15 cellular contexts compared by ENCODE assay signal in the genomic region with DNA sequence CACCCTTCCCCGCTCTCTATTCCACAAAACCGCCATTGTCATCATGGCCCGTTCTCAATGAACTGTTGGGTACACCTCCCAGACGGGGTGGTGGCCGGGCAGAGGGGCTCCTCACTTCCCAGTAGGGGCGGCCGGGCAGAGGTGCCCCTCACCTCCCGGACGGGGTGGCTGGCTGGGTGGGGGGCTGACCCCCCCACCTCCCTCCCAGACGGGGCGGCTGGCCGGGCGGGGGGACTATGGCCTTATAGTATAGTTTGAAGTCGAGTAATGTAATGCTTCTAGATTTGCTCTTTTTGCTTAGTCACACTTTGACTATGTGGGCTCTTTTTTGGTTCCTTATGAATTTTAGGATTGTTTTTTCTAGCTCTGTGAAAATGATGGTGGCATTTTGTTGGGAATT. TPM values are rescaled to one million over a fixed set of nuclear protein-coding genes. Genes with fewer than 3 reads are reported as not detected.
DNase-seq lines count a peak whose midpoint lies in the region; ATAC-seq, FAIRE-seq and TF ChIP-seq lines count a peak whose summit lies in the region.
"Not testable (repeated sequence)": the region's sequence is repeated elsewhere in the genome, so short reads cannot be mapped to it uniquely, and the experiment has no call there.
"Had no signal": no experiment of that assay in that cellular context is flagged by ENCODE, and none has a peak within 500 bp of the region (broad histone marks: within the 10 kb centered on the region; RNA-seq: fewer than 3 reads in every experiment).

No MANE protein-coding gene starts in this region.

- H4K20me1 ChIP-seq in HepG2 (ENCODE audit: insufficient read depth, low read length): not testable (repeated sequence)

- not testable (repeated sequence) for BruUV-seq in HepG2 (replicated peaks; lab: Mats Ljungman, UMichigan)

- FAIRE-seq in HepG2 (lab: Jason Lieb, UNC): not testable (repeated sequence)

- H3K9ac ChIP-seq in HepG2 (ENCODE audit: insufficient read depth, low read depth, low read length): not testable (repeated sequence)

- H3K36me3 ChIP-seq in HepG2 (replicated peaks in 1 of 2; ENCODE audit: control insufficient read depth in 1 of 2, insufficient read depth in 2 of 2, low read length in 2 of 2): not testable (repeated sequence)

- H3K27me3 ChIP-seq in HepG2 (ENCODE audit: control insufficient read depth in 1 of 2, insufficient read depth in 2 of 2, low read length in 2 of 2): peaks cover 0 to 13% of the 10 kb centered on the region in 2 experiments; a peak in 2 of 5 replicates

- TF ChIP-seq EP300 in HepG2 (IDR thresholded peaks at IDR 0.05; ENCODE audit: low read depth in 2 of 2, low read length in 2 of 2); HepG2 (CRISPR knock-in tag; IDR thresholded peaks at IDR 0.05; ENCODE audit: borderline replicate concordance): not testable (repeated sequence)

- not testable (repeated sequence) for H2AFZ ChIP-seq in HepG2 (ENCODE audit: low read length)

- CTCF ChIA-PET in activated CD8-positive, alpha-beta memory T cell treated with anti-CD3 and anti-CD28 coated beads, Interleukin-2, amount 10 ng/mL, durations not matched to agents 7 days and 5 days (lab: Charles Lee): interaction anchor here (2.6 kb wide), 3 partner anchors 17 to 42 kb away, joined by 7 to 11 read pairs (median 9); no protein-coding TSS in a partner anchor
- CTCF ChIA-PET in HepG2 (lab: Yijun Ruan, JAX; ENCODE audit: low intra/inter-chr PET ratio, low total read pairs): not testable (repeated sequence)

- TF ChIP-seq CTCF in HepG2 (CRISPR knock-in tag; IDR thresholded peaks at IDR 0.05): not testable (repeated sequence)

- H3K4me3 ChIP-seq in HepG2 (replicated peaks in 1 of 3; ENCODE audit: insufficient read depth in 1 of 3, low read depth in 2 of 3, low read length in 3 of 3): not testable (repeated sequence)

- not testable (repeated sequence) for H3K4me1 ChIP-seq in HepG2 (ENCODE audit: insufficient read depth, low read length)

- H3K27ac ChIP-seq in HepG2 (ENCODE audit: extremely low read length, insufficient read depth, low read length): not testable (repeated sequence)

- H3K9me3 ChIP-seq in HepG2 (ENCODE audit: low read length): not testable (repeated sequence)

- ATAC-seq in activated CD8-positive, alpha-beta memory T cell treated with anti-CD3 and anti-CD28 coated beads, Interleukin-2, amount 10 ng/mL, durations not matched to agents 7 days and 5 days; activated T-helper 17 cell treated with anti-CD3 and anti-CD28 coated beads, Interleukin-2, amount 50 U/mL, for 72 hours (replicated peaks); HepG2; stimulated activated effector memory CD8-positive, alpha-beta T cell treated with anti-CD3 and anti-CD28 coated beads, Interleukin-12 subunit alpha, Interleukin-12 subunit beta, amount 100 ng/mL, for 72 hours: not testable (repeated sequence)

- H3K27ac Mint-ChIP-seq in activated CD8-positive, alpha-beta memory T cell treated with anti-CD3 and anti-CD28 coated beads, Interleukin-2, amount 10 ng/mL, durations not matched to agents 7 days and 5 days: peak overlapping the region; percentile 95
- H3K27ac Mint-ChIP-seq in activated T-helper 17 cell treated with anti-CD3 and anti-CD28 coated beads, Interleukin-2, amount 50 U/mL, for 72 hours: peak overlapping the region; percentile 90
- H3K27ac Mint-ChIP-seq in dendritic cell treated with granulocyte-macrophage colony-stimulating factor and Interleukin-4, amounts not matched to agents 40 ng/mL and 50 ng/mL, for 4 days: peak overlapping the region; percentile 87
- peak overlapping the region; percentile 91 for H3K27ac Mint-ChIP-seq in stimulated activated effector memory CD8-positive, alpha-beta T cell treated with anti-CD3 and anti-CD28 coated beads, Interleukin-12 subunit alpha, Interleukin-12 subunit beta, amount 100 ng/mL, for 72 hours

- in situ Hi-C loops in HepG2 (cut with HindIII; ENCODE audit: extremely low pct_ligation_motif_present, low pct_unique_long_range_greater_than_20kb): not testable (repeated sequence)

- TF ChIP-seq POLR2A in HepG2 (IDR thresholded peaks at IDR 0.05; ENCODE audit: insufficient read depth in 1 of 2, low read depth in 2 of 2, low read length in 2 of 2): not testable (repeated sequence)

- H3K36me3 Mint-ChIP-seq in activated CD8-positive, alpha-beta memory T cell treated with anti-CD3 and anti-CD28 coated beads, Interleukin-2, amount 10 ng/mL, durations not matched to agents 7 days and 5 days: peaks cover 38% of the 10 kb centered on the region
- H3K36me3 Mint-ChIP-seq in activated T-helper 17 cell treated with anti-CD3 and anti-CD28 coated beads, Interleukin-2, amount 50 U/mL, for 72 hours (ENCODE audit: low read depth); dendritic cell treated with granulocyte-macrophage colony-stimulating factor and Interleukin-4, amounts not matched to agents 40 ng/mL and 50 ng/mL, for 4 days (ENCODE audit: low read depth); stimulated activated effector memory CD8-positive, alpha-beta T cell treated with anti-CD3 and anti-CD28 coated beads, Interleukin-12 subunit alpha, Interleukin-12 subunit beta, amount 100 ng/mL, for 72 hours: not testable (repeated sequence)

- DNase-seq in activated CD8-positive, alpha-beta memory T cell treated with anti-CD3 and anti-CD28 coated beads, Interleukin-2, amount 10 ng/mL, durations not matched to agents 7 days and 5 days; HepG2 (ENCODE audit: low spot score); stimulated activated effector memory CD8-positive, alpha-beta T cell treated with anti-CD3 and anti-CD28 coated beads, Interleukin-12 subunit alpha, Interleukin-12 subunit beta, amount 100 ng/mL, for 72 hours (ENCODE audit: low spot score in 2 of 2): not testable (repeated sequence)

- H3K9me3 Mint-ChIP-seq in activated CD8-positive, alpha-beta memory T cell treated with anti-CD3 and anti-CD28 coated beads, Interleukin-2, amount 10 ng/mL, durations not matched to agents 7 days and 5 days (ENCODE audit: low read depth): peaks cover 14% of the 10 kb centered on the region
- H3K9me3 Mint-ChIP-seq in activated T-helper 17 cell treated with anti-CD3 and anti-CD28 coated beads, Interleukin-2, amount 50 U/mL, for 72 hours: peaks cover 10% of the 10 kb centered on the region
- H3K9me3 Mint-ChIP-seq in dendritic cell treated with granulocyte-macrophage colony-stimulating factor and Interleukin-4, amounts not matched to agents 40 ng/mL and 50 ng/mL, for 4 days: peaks cover 18% of the 10 kb centered on the region
- not testable (repeated sequence) for H3K9me3 Mint-ChIP-seq in stimulated activated effector memory CD8-positive, alpha-beta T cell treated with anti-CD3 and anti-CD28 coated beads, Interleukin-12 subunit alpha, Interleukin-12 subunit beta, amount 100 ng/mL, for 72 hours

- H3K27me3 Mint-ChIP-seq in activated CD8-positive, alpha-beta memory T cell treated with anti-CD3 and anti-CD28 coated beads, Interleukin-2, amount 10 ng/mL, durations not matched to agents 7 days and 5 days; dendritic cell treated with granulocyte-macrophage colony-stimulating factor and Interleukin-4, amounts not matched to agents 40 ng/mL and 50 ng/mL, for 4 days: not testable (repeated sequence)
- H3K27me3 Mint-ChIP-seq in activated T-helper 17 cell treated with anti-CD3 and anti-CD28 coated beads, Interleukin-2, amount 50 U/mL, for 72 hours: peaks cover 11% of the 10 kb centered on the region

- intact Hi-C loops in dendritic cell treated with granulocyte-macrophage colony-stimulating factor and Interleukin-4, amounts not matched to agents 40 ng/mL and 50 ng/mL, for 4 days (cut with micrococcal nuclease); HepG2 (cut with micrococcal nuclease; ENCODE audit: unreplicated experiment): not testable (repeated sequence)

- not testable (repeated sequence) for H3K79me2 ChIP-seq in HepG2 (ENCODE audit: insufficient read depth, low read length)

- POLR2A ChIA-PET in HepG2 (lab: Yijun Ruan, JAX): not testable (repeated sequence)

- not testable (repeated sequence) for H3K4me2 ChIP-seq in HepG2 (ENCODE audit: low read depth, low read length)

- WGBS in HepG2 (ENCODE audit: low lambda C conversion rate): 56% methylated on average over 14 of the region's 14 CpGs

- not testable (repeated sequence) for TF ChIP-seq RAD21 in HepG2 (CRISPR knock-in tag; IDR thresholded peaks at IDR 0.05)

- not testable (repeated sequence) for H3K4me3 Mint-ChIP-seq in activated CD8-positive, alpha-beta memory T cell treated with anti-CD3 and anti-CD28 coated beads, Interleukin-2, amount 10 ng/mL, durations not matched to agents 7 days and 5 days; dendritic cell treated with granulocyte-macrophage colony-stimulating factor and Interleukin-4, amounts not matched to agents 40 ng/mL and 50 ng/mL, for 4 days
- peak overlapping the region; percentile 83 for H3K4me3 Mint-ChIP-seq in activated T-helper 17 cell treated with anti-CD3 and anti-CD28 coated beads, Interleukin-2, amount 50 U/mL, for 72 hours
- peak overlapping the region; percentile 71 for H3K4me3 Mint-ChIP-seq in stimulated activated effector memory CD8-positive, alpha-beta T cell treated with anti-CD3 and anti-CD28 coated beads, Interleukin-12 subunit alpha, Interleukin-12 subunit beta, amount 100 ng/mL, for 72 hours

- H3K4me1 Mint-ChIP-seq in activated CD8-positive, alpha-beta memory T cell treated with anti-CD3 and anti-CD28 coated beads, Interleukin-2, amount 10 ng/mL, durations not matched to agents 7 days and 5 days: peaks cover 25% of the 10 kb centered on the region
- peaks cover 23% of the 10 kb centered on the region for H3K4me1 Mint-ChIP-seq in activated T-helper 17 cell treated with anti-CD3 and anti-CD28 coated beads, Interleukin-2, amount 50 U/mL, for 72 hours
- H3K4me1 Mint-ChIP-seq in dendritic cell treated with granulocyte-macrophage colony-stimulating factor and Interleukin-4, amounts not matched to agents 40 ng/mL and 50 ng/mL, for 4 days (ENCODE audit: low read depth): peaks cover 55% of the 10 kb centered on the region
- peaks cover 24% of the 10 kb centered on the region for H3K4me1 Mint-ChIP-seq in stimulated activated effector memory CD8-positive, alpha-beta T cell treated with anti-CD3 and anti-CD28 coated beads, Interleukin-12 subunit alpha, Interleukin-12 subunit beta, amount 100 ng/mL, for 72 hours

RNA-seq across cellular contexts. Expression of a gene that starts 28.5 kb away (rescaled TPM):
- total RNA-seq in activated CD8-positive, alpha-beta memory T cell treated with anti-CD3 and anti-CD28 coated beads, Interleukin-2, amount 10 ng/mL, durations not matched to agents 7 days and 5 days: not detected
- total RNA-seq in activated T-helper 17 cell treated with anti-CD3 and anti-CD28 coated beads, Interleukin-2, amount 50 U/mL, for 72 hours: not detected
- not detected in 2 replicates for total RNA-seq in HepG2 (2016; rRNA removed; fragmentation: Illumina TruSeq; extraction: Trizol)
- total RNA-seq in HepG2 (2016; cell fraction: cytosol; rRNA removed; fragmentation: Illumina TruSeq; extraction: Trizol; ENCODE audit: low read depth): not detected in 2 replicates
- total RNA-seq in HepG2 (2016; cell fraction: insoluble cytoplasmic fraction; rRNA removed; fragmentation: Illumina TruSeq; extraction: Trizol): not detected in 2 replicates
- not detected in 2 replicates for total RNA-seq in HepG2 (2016; cell fraction: membrane; rRNA removed; fragmentation: Illumina TruSeq; extraction: Trizol)
- not detected in 2 replicates for total RNA-seq in HepG2 (2016; cell fraction: nucleus; rRNA removed; fragmentation: Illumina TruSeq; extraction: Trizol)
- polyA plus RNA-seq in HepG2 (2011; rRNA removed): not detected in 2 replicates
- not detected in 2 replicates for polyA plus RNA-seq in HepG2 (2011; cell fraction: cytosol; rRNA removed)
- polyA plus RNA-seq in HepG2 (2011; cell fraction: nucleus; rRNA removed): not detected in 2 replicates
- not detected in 2 replicates for polyA plus RNA-seq in HepG2 (2012)
- polyA plus RNA-seq in HepG2 (2016; cell fraction: cytosol; fragmentation: Illumina TruSeq; extraction: Trizol; ENCODE audit: low read depth): not detected in 2 replicates
- polyA plus RNA-seq in HepG2 (2016; cell fraction: insoluble cytoplasmic fraction; fragmentation: Illumina TruSeq; extraction: Trizol; ENCODE audit: low read depth): not detected in 2 replicates
- polyA plus RNA-seq in HepG2 (2016; cell fraction: membrane; fragmentation: Illumina TruSeq; extraction: Trizol; ENCODE audit: low read depth): not detected in 2 replicates
- not detected in 2 replicates for polyA plus RNA-seq in HepG2 (2016; cell fraction: nucleus; fragmentation: Illumina TruSeq; extraction: Trizol; ENCODE audit: insufficient read depth, low read depth)
- polyA minus RNA-seq in HepG2 (2011; rRNA and poly(A)+ RNA removed; ENCODE audit: low replicate concordance): not detected in 2 replicates
- polyA minus RNA-seq in HepG2 (2011; cell fraction: cytosol; rRNA and poly(A)+ RNA removed): not detected in 2 replicates
- not detected in 2 replicates for polyA minus RNA-seq in HepG2 (2011; cell fraction: nucleus; rRNA and poly(A)+ RNA removed)
- total RNA-seq: A172; A673; Calu3; CD4-positive, alpha-beta memory T cell; Daoy; G401; GM23338; H4; H9 had no signal
- polyA plus RNA-seq: BJ; CD4-positive, alpha-beta memory T cell; GM23338 had no signal

RNA-seq across cellular contexts. Expression of a gene that starts 31.1 kb away (rescaled TPM):
- 1 to 10 TPM; 1.8 TPM for total RNA-seq in activated CD8-positive, alpha-beta memory T cell treated with anti-CD3 and anti-CD28 coated beads, Interleukin-2, amount 10 ng/mL, durations not matched to agents 7 days and 5 days
- 10 to 100 TPM; 12.8 to 32.8 TPM for total RNA-seq in activated T-helper 17 cell treated with anti-CD3 and anti-CD28 coated beads, Interleukin-2, amount 50 U/mL, for 72 hours
- total RNA-seq in HepG2 (2016; rRNA removed; fragmentation: Illumina TruSeq; extraction: Trizol): 21.1 and 21.2 TPM in 2 replicates
- 6.3 and 8.3 TPM in 2 replicates for total RNA-seq in HepG2 (2016; cell fraction: cytosol; rRNA removed; fragmentation: Illumina TruSeq; extraction: Trizol; ENCODE audit: low read depth)
- total RNA-seq in HepG2 (2016; cell fraction: insoluble cytoplasmic fraction; rRNA removed; fragmentation: Illumina TruSeq; extraction: Trizol): 21.0 and 24.7 TPM in 2 replicates
- 18.1 and 19.8 TPM in 2 replicates for total RNA-seq in HepG2 (2016; cell fraction: membrane; rRNA removed; fragmentation: Illumina TruSeq; extraction: Trizol)
- 16.3 and 16.9 TPM in 2 replicates for total RNA-seq in HepG2 (2016; cell fraction: nucleus; rRNA removed; fragmentation: Illumina TruSeq; extraction: Trizol)
- polyA plus RNA-seq in HepG2 (2011; rRNA removed): 101 and 142 TPM in 2 replicates
- polyA plus RNA-seq in HepG2 (2011; cell fraction: cytosol; rRNA removed): 92.3 and 115 TPM in 2 replicates
- polyA plus RNA-seq in HepG2 (2011; cell fraction: nucleus; rRNA removed): 29.8 and 45.4 TPM in 2 replicates
- 96.1 and 98.3 TPM in 2 replicates for polyA plus RNA-seq in HepG2 (2012)
- 12.2 and 14.7 TPM in 2 replicates for polyA plus RNA-seq in HepG2 (2016; cell fraction: cytosol; fragmentation: Illumina TruSeq; extraction: Trizol; ENCODE audit: low read depth)
- 46.6 and 48.4 TPM in 2 replicates for polyA plus RNA-seq in HepG2 (2016; cell fraction: insoluble cytoplasmic fraction; fragmentation: Illumina TruSeq; extraction: Trizol; ENCODE audit: low read depth)
- polyA plus RNA-seq in HepG2 (2016; cell fraction: membrane; fragmentation: Illumina TruSeq; extraction: Trizol; ENCODE audit: low read depth): 32.1 and 33.8 TPM in 2 replicates
- polyA plus RNA-seq in HepG2 (2016; cell fraction: nucleus; fragmentation: Illumina TruSeq; extraction: Trizol; ENCODE audit: insufficient read depth, low read depth): 23.4 and 24.9 TPM in 2 replicates
- polyA minus RNA-seq in HepG2 (2011; rRNA and poly(A)+ RNA removed; ENCODE audit: low replicate concordance): 0.42 and 94.0 TPM in 2 replicates
- polyA minus RNA-seq in HepG2 (2011; cell fraction: cytosol; rRNA and poly(A)+ RNA removed): 35.5 and 37.1 TPM in 2 replicates
- 29.4 and 42.8 TPM in 2 replicates for polyA minus RNA-seq in HepG2 (2011; cell fraction: nucleus; rRNA and poly(A)+ RNA removed)
- total RNA-seq: A172, A673, Daoy, G401, GM23338, H9 had no signal
- polyA plus RNA-seq: BJ; CD4-positive, alpha-beta memory T cell; GM23338 had no signal

RNA-seq across cellular contexts. Expression of a gene that starts 37.3 kb away (rescaled TPM):
- total RNA-seq in activated CD8-positive, alpha-beta memory T cell treated with anti-CD3 and anti-CD28 coated beads, Interleukin-2, amount 10 ng/mL, durations not matched to agents 7 days and 5 days: not detected
- total RNA-seq in activated T-helper 17 cell treated with anti-CD3 and anti-CD28 coated beads, Interleukin-2, amount 50 U/mL, for 72 hours: not detected
- not detected in 2 replicates for total RNA-seq in HepG2 (2016; rRNA removed; fragmentation: Illumina TruSeq; extraction: Trizol)
- total RNA-seq in HepG2 (2016; cell fraction: cytosol; rRNA removed; fragmentation: Illumina TruSeq; extraction: Trizol; ENCODE audit: low read depth): not detected in 2 replicates
- total RNA-seq in HepG2 (2016; cell fraction: insoluble cytoplasmic fraction; rRNA removed; fragmentation: Illumina TruSeq; extraction: Trizol): not detected in 2 replicates
- total RNA-seq in HepG2 (2016; cell fraction: membrane; rRNA removed; fragmentation: Illumina TruSeq; extraction: Trizol): not detected in 2 replicates
- total RNA-seq in HepG2 (2016; cell fraction: nucleus; rRNA removed; fragmentation: Illumina TruSeq; extraction: Trizol): not detected in 2 replicates
- not detected in 2 replicates for polyA plus RNA-seq in HepG2 (2011; rRNA removed)
- polyA plus RNA-seq in HepG2 (2011; cell fraction: cytosol; rRNA removed): not detected in 2 replicates
- polyA plus RNA-seq in HepG2 (2011; cell fraction: nucleus; rRNA removed): not detected in 2 replicates
- polyA plus RNA-seq in HepG2 (2012): not detected in 2 replicates
- polyA plus RNA-seq in HepG2 (2016; cell fraction: cytosol; fragmentation: Illumina TruSeq; extraction: Trizol; ENCODE audit: low read depth): not detected in 2 replicates
- not detected in 2 replicates for polyA plus RNA-seq in HepG2 (2016; cell fraction: insoluble cytoplasmic fraction; fragmentation: Illumina TruSeq; extraction: Trizol; ENCODE audit: low read depth)
- polyA plus RNA-seq in HepG2 (2016; cell fraction: membrane; fragmentation: Illumina TruSeq; extraction: Trizol; ENCODE audit: low read depth): not detected in 2 replicates
- not detected in 2 replicates for polyA plus RNA-seq in HepG2 (2016; cell fraction: nucleus; fragmentation: Illumina TruSeq; extraction: Trizol; ENCODE audit: insufficient read depth, low read depth)
- not detected in 2 replicates for polyA minus RNA-seq in HepG2 (2011; rRNA and poly(A)+ RNA removed; ENCODE audit: low replicate concordance)
- not detected in 2 replicates for polyA minus RNA-seq in HepG2 (2011; cell fraction: cytosol; rRNA and poly(A)+ RNA removed)
- not detected in 2 replicates for polyA minus RNA-seq in HepG2 (2011; cell fraction: nucleus; rRNA and poly(A)+ RNA removed)
- total RNA-seq: A172; A673; CD4-positive, alpha-beta memory T cell; Daoy; G401; GM23338; H4; H9 had no signal
- polyA plus RNA-seq: BJ; CD4-positive, alpha-beta memory T cell; GM23338 had no signal

RNA-seq across cellular contexts. Expression of a gene that starts 43.6 kb away (rescaled TPM):
- total RNA-seq in activated CD8-positive, alpha-beta memory T cell treated with anti-CD3 and anti-CD28 coated beads, Interleukin-2, amount 10 ng/mL, durations not matched to agents 7 days and 5 days: not detected
- not detected for total RNA-seq in activated T-helper 17 cell treated with anti-CD3 and anti-CD28 coated beads, Interleukin-2, amount 50 U/mL, for 72 hours
- total RNA-seq in HepG2 (2016; rRNA removed; fragmentation: Illumina TruSeq; extraction: Trizol): not detected in 2 replicates
- not detected in 2 replicates for total RNA-seq in HepG2 (2016; cell fraction: cytosol; rRNA removed; fragmentation: Illumina TruSeq; extraction: Trizol; ENCODE audit: low read depth)
- total RNA-seq in HepG2 (2016; cell fraction: insoluble cytoplasmic fraction; rRNA removed; fragmentation: Illumina TruSeq; extraction: Trizol): not detected in 2 replicates
- not detected in 2 replicates for total RNA-seq in HepG2 (2016; cell fraction: membrane; rRNA removed; fragmentation: Illumina TruSeq; extraction: Trizol)
- not detected in 2 replicates for total RNA-seq in HepG2 (2016; cell fraction: nucleus; rRNA removed; fragmentation: Illumina TruSeq; extraction: Trizol)
- polyA plus RNA-seq in HepG2 (2011; rRNA removed): not detected in 2 replicates
- not detected in 2 replicates for polyA plus RNA-seq in HepG2 (2011; cell fraction: cytosol; rRNA removed)
- not detected in 2 replicates for polyA plus RNA-seq in HepG2 (2011; cell fraction: nucleus; rRNA removed)
- not detected in 2 replicates for polyA plus RNA-seq in HepG2 (2012)
- not detected in 2 replicates for polyA plus RNA-seq in HepG2 (2016; cell fraction: cytosol; fragmentation: Illumina TruSeq; extraction: Trizol; ENCODE audit: low read depth)
- not detected in 2 replicates for polyA plus RNA-seq in HepG2 (2016; cell fraction: insoluble cytoplasmic fraction; fragmentation: Illumina TruSeq; extraction: Trizol; ENCODE audit: low read depth)
- polyA plus RNA-seq in HepG2 (2016; cell fraction: membrane; fragmentation: Illumina TruSeq; extraction: Trizol; ENCODE audit: low read depth): not detected in 2 replicates
- not detected in 2 replicates for polyA plus RNA-seq in HepG2 (2016; cell fraction: nucleus; fragmentation: Illumina TruSeq; extraction: Trizol; ENCODE audit: insufficient read depth, low read depth)
- not detected in 2 replicates for polyA minus RNA-seq in HepG2 (2011; rRNA and poly(A)+ RNA removed; ENCODE audit: low replicate concordance)
- not detected in 2 replicates for polyA minus RNA-seq in HepG2 (2011; cell fraction: cytosol; rRNA and poly(A)+ RNA removed)
- polyA minus RNA-seq in HepG2 (2011; cell fraction: nucleus; rRNA and poly(A)+ RNA removed): not detected in 2 replicates
- total RNA-seq: A673; Calu3; CD4-positive, alpha-beta memory T cell; Daoy; G401; GM23338; H4; H9 had no signal
- polyA plus RNA-seq: BJ; CD4-positive, alpha-beta memory T cell; GM23338 had no signal
